Comparison of ENCODE assay signal across 20 cellular contexts in genomic region chr12:132171293-132171967, GRCh38.
"Had no signal": no experiment of that assay in that cellular context is flagged by ENCODE, and none has a peak within 500 bp of the region (broad histone marks: within the 10 kb centered on the region; RNA-seq: fewer than 3 reads in every experiment).

No MANE protein-coding gene starts in this region.

- ATAC-seq: activated CD8-positive, alpha-beta T cell treated with anti-CD3 and anti-CD28 coated beads, Interleukin-2, amount 10 ng/mL, durations not matched to agents 7 days and 5 days; esophagus mucosa; gastrocnemius medialis had no signal

- H3K4me1 ChIP-seq: adrenal gland, breast epithelium, gastrocnemius medialis had no signal

- H3K27me3 ChIP-seq: thyroid gland had no signal

- H3K9me3 ChIP-seq: adrenal gland, breast epithelium, gastrocnemius medialis, thyroid gland had no signal

- H3K27ac ChIP-seq: adrenal gland, breast epithelium, gastrocnemius medialis, thyroid gland had no signal

- DNase-seq: activated CD4-positive, alpha-beta T cell treated with anti-CD3 and anti-CD28 coated beads, Interleukin-2, amount 10 ng/mL, durations not matched to agents 7 days and 5 days; activated CD8-positive, alpha-beta memory T cell treated with anti-CD3 and anti-CD28 coated beads, Interleukin-2, amount 50 U/mL, for 48 hours; activated CD8-positive, alpha-beta T cell treated with anti-CD3 and anti-CD28 coated beads, Interleukin-2, amount 10 ng/mL, durations not matched to agents 7 days and 5 days; activated effector memory CD4-positive, alpha-beta T cell treated with anti-CD3 and anti-CD28 coated beads, Interleukin-2, amount 50 U/mL, for 16 hours; activated T-cell treated with anti-CD3 and anti-CD28 coated beads, Interleukin-2, amount 50 U/mL, for 72 hours; adrenal gland; cerebellar nuclear complex; effector CD8-positive, alpha-beta T cell; gastrocnemius medialis; nephron progenitor cell; occipital lobe; retina; stimulated activated CD4-positive, alpha-beta T cell treated with anti-CD3 and anti-CD28 coated beads, Interleukin-12 subunit alpha, Interleukin-12 subunit beta, amount 100 ng/mL, for 4 hours; stimulated activated CD4-positive, alpha-beta T cell treated with anti-CD3 and anti-CD28 coated beads, Interleukin-1b, Interleukin-23, amount 100 ng/mL, for 48 hours; stimulated activated naive CD4-positive, alpha-beta T cell treated with Interleukin-2 at 50 U/mL for 16 hours; T1000; thyroid gland had no signal

- H3K4me3 ChIP-seq: adrenal gland, breast epithelium, gastrocnemius medialis, lung, thyroid gland had no signal

- H3K36me3 ChIP-seq: adrenal gland, breast epithelium, gastrocnemius medialis, thyroid gland had no signal
